ENCODE assay signal across 8 cellular contexts in genomic region chr5:160118349-160119141, GRCh38. TPM values are rescaled to one million over a fixed set of nuclear protein-coding genes. Genes with fewer than 3 reads are reported as not detected.
A peak's percentile ranks its signal among the peaks of the same experiment; 100 is the strongest.
DNase-seq lines count a peak whose midpoint lies in the region; FAIRE-seq and TF ChIP-seq lines count a peak whose summit lies in the region.

No MANE protein-coding gene starts in this region.

- FAIRE-seq in GM12891 (lab: Jason Lieb, UNC) = peak; percentile 64

- peaks cover 25% of the 10 kb centered on the region for H3K36me3 ChIP-seq in HAP-1 (replicated peaks)
- H3K36me3 ChIP-seq in mesodermal cell (ENCODE audit: control insufficient read depth, insufficient read depth, low read length) = peaks cover 39% of the 10 kb centered on the region

- no peaks in the 10 kb centered on the region for H3K4me1 ChIP-seq in HAP-1
- no peaks in the 10 kb centered on the region for H3K4me1 ChIP-seq in mesodermal cell (ENCODE audit: control insufficient read depth, insufficient read depth, low read length, poor library complexity, severe bottlenecking)

- H3K4me3 ChIP-seq in HAP-1 (peak overlapping the region; percentile 84), mesodermal cell (ENCODE audit: extremely low read depth, insufficient read depth, low read length, poor library complexity, severe bottlenecking) (peak overlapping the region; percentile 94)

- DNase-seq in GM12891 (ENCODE audit: insufficient read length, low spot score) (peak; percentile 55), HAP-1 (ENCODE audit: low spot score in 2 of 2) (peak in 1 of 2 experiments; percentile 42), MV-4-11 (lab: John Stamatoyannopoulos, UW) (peak; percentile 35), NCI-H1694 treated with DMSO at 0.1 percent for 48 hours (lab: John Stamatoyannopoulos, UW) (no peak)
- DNase-seq in activated CD4-positive, alpha-beta T cell treated with anti-CD3 and anti-CD28 coated beads, Interleukin-2, amount 50 U/mL, for 48 hours = peak; percentile 28 to 41
- peak; percentile 40 for DNase-seq in effector CD8-positive, alpha-beta T cell (lab: John Stamatoyannopoulos, UW)
- peak; percentile 18 to 24 for DNase-seq in stimulated activated CD8-positive, alpha-beta memory T cell treated with anti-CD3 and anti-CD28 coated beads, Interleukin-2, amount 100 ng/mL, for 1 hour (ENCODE audit: low read depth in 2 of 2)

- in situ Hi-C loops in HAP-1 (cut with MboI; ENCODE audit: low sequenced_read_pairs) = no loop called here

- no peak for TF ChIP-seq POLR2A in GM12891 (IDR thresholded peaks at IDR 0.05; ENCODE audit: low read depth, low read length)

- no peaks in the 10 kb centered on the region for H3K27me3 ChIP-seq in HAP-1 (ENCODE audit: low read depth)

- no peaks in the 10 kb centered on the region for H3K9me3 ChIP-seq in HAP-1
- H3K9me3 ChIP-seq in mesodermal cell (ENCODE audit: control insufficient read depth, low read length) = no peaks in the 10 kb centered on the region

- 1% methylated on average over 54 to 57 of the region's 79 CpGs for WGBS in mesodermal cell (ENCODE audit: insufficient coverage in 2 of 2), 2 experiments

- peak overlapping the region; percentile 84 for H3K27ac ChIP-seq in mesodermal cell (ENCODE audit: low read depth, low read length, severe bottlenecking)

TF ChIP-seq in GM12891, 5 proteins besides CTCF, POLR2A, EP300 and RAD21:
- TF ChIP-seq POU2F2 (IDR thresholded peaks at IDR 0.05; ENCODE audit: low read depth, low read length) = no peak
- TF ChIP-seq SPI1 (IDR thresholded peaks at IDR 0.05; ENCODE audit: low read depth, low read length) = no peak
- no peak for TF ChIP-seq PAX5 (IDR thresholded peaks at IDR 0.05; ENCODE audit: insufficient read depth, low read length, severe bottlenecking)
- no peak for TF ChIP-seq POLR2AphosphoS5 (IDR thresholded peaks at IDR 0.05; ENCODE audit: low read depth, low read length)
- TF ChIP-seq TAF1 (IDR thresholded peaks at IDR 0.05; ENCODE audit: low read depth, low read length) = no peak
TF ChIP-seq in GM12891: peak in this region for 0.

RNA-seq across cellular contexts. Expression of gene PWWP2A, which starts 0.7 kb away (rescaled TPM):
- 8.9 TPM for polyA plus RNA-seq in GM12891 (2012; ENCODE audit: low read depth, missing spikeins)
- 18.2 TPM for polyA plus RNA-seq in mesodermal cell (2013, experiment 1 of 2)
- 20.5 TPM for polyA plus RNA-seq in mesodermal cell (2013, experiment 2 of 2)
